In genomic region chr15:66294932-66295235, GRCh38 we compare ENCODE assay signal across 8 cellular contexts. TPM values are rescaled to one million over a fixed set of nuclear protein-coding genes. Genes with fewer than 3 reads are reported as not detected.
A peak's percentile ranks its signal among the peaks of the same experiment; 100 is the strongest.
DNase-seq lines count a peak whose midpoint lies in the region; ATAC-seq, FAIRE-seq and TF ChIP-seq lines count a peak whose summit lies in the region.

No MANE protein-coding gene starts in this region.

- no peak overlapping the region for H4K8ac ChIP-seq in H1 (ENCODE audit: extremely low read depth, insufficient read depth, low read length)

- ATAC-seq in HG03139 (IDR thresholded peaks at IDR 0.05; ENCODE audit: unreplicated experiment): no peak

- H3K36me3 ChIP-seq in H1 (ENCODE audit: control insufficient read depth in 2 of 4, insufficient read depth in 4 of 4, low read length in 3 of 4): no peaks in the 10 kb centered on the region

- no peak for TF ChIP-seq POLR2A in NB4 (IDR thresholded peaks at IDR 0.05; ENCODE audit: extremely low read depth, insufficient read length)
- TF ChIP-seq POLR2A in H1 (IDR thresholded peaks at IDR 0.05; ENCODE audit: control extremely low read depth in 1 of 2, low read depth in 2 of 2, low read length in 2 of 2): no peak

- no peak overlapping the region for H3K23ac ChIP-seq in H1 (ENCODE audit: insufficient read length)

- no peak for TF ChIP-seq EP300 in H1 (IDR thresholded peaks at IDR 0.05; ENCODE audit: borderline replicate concordance in 1 of 2, low read depth in 2 of 2, low read length in 2 of 2)

- H3K4me1 ChIP-seq in H1 (replicated peaks in 1 of 4; ENCODE audit: control insufficient read depth in 3 of 4, insufficient read depth in 4 of 4, low read length in 3 of 4): peaks cover 6 to 12% (median 7%) of the 10 kb centered on the region in 4 experiments; a peak in 6 of 7 replicates

- CTCF ChIA-PET in H1 (lab: Charles Lee; ENCODE audit: partially characterized antibody): interaction anchor here (0.5 kb wide), 1 partner anchor 23 kb away, joined by 4 read pairs; no protein-coding TSS in a partner anchor

- H3K79me1 ChIP-seq in H1 (ENCODE audit: low read depth, low read length): no peaks in the 10 kb centered on the region; the same call in 1 of the 2 replicates

- FAIRE-seq in H1 (lab: Jason Lieb, UNC): no peak

- no peak overlapping the region for H3K27ac ChIP-seq in H1 (ENCODE audit: low read depth, low read length)

- H3K4ac ChIP-seq in H1 (replicated peaks; ENCODE audit: insufficient read length, low read depth, low read length): no peak overlapping the region

- H3K27me3 ChIP-seq in H1 (replicated peaks in 1 of 4; ENCODE audit: control insufficient read depth in 3 of 4, extremely low read depth in 1 of 4, insufficient read depth in 3 of 4, low read length in 3 of 4): no peaks in the 10 kb centered on the region

- no peak overlapping the region for H2BK20ac ChIP-seq in H1 (ENCODE audit: low read length)

- H3K23me2 ChIP-seq in H1 (ENCODE audit: low read depth, low read length): peaks cover 2% of the 10 kb centered on the region; the same call in 1 of the 2 replicates

- peaks cover 0 to 4% of the 10 kb centered on the region in 2 experiments; a peak in 1 of 4 replicates for H3K79me2 ChIP-seq in H1 (ENCODE audit: control insufficient read depth in 1 of 2, insufficient read depth in 2 of 2, low read length in 2 of 2)

- no peak overlapping the region for H2AK5ac ChIP-seq in H1 (ENCODE audit: low read depth, low read length)

- no peak overlapping the region for H2BK5ac ChIP-seq in H1 (ENCODE audit: low read depth, low read length)

- no peak for TF ChIP-seq RAD21 in H1 (IDR thresholded peaks at IDR 0.05 in 1 of 2, conservative IDR thresholded peaks at IDR 0.05 in 1 of 2; ENCODE audit: low read depth in 2 of 2, low read length in 2 of 2)

- peak overlapping the region; percentile 81 to 88 for H3K4me2 ChIP-seq in H1 (ENCODE audit: insufficient read depth in 1 of 2, low read depth in 2 of 2, low read length in 2 of 2)

- POLR2A ChIA-PET in H1 (lab: Charles Lee; ENCODE audit: partially characterized antibody): interaction anchor here (0.8 to 3.4 kb wide), 9 partner anchors 9 to 210 kb away, joined by 3 to 20 read pairs (median 3); partner anchors contain the start of genes SNAPC5, TIPIN and ZWILCH

- no peaks in the 10 kb centered on the region for H3K9me3 ChIP-seq in H1 (ENCODE audit: insufficient read depth in 2 of 2, low read depth in 1 of 2, low read length in 1 of 2)

- H2AFZ ChIP-seq in H1 (ENCODE audit: low read length): no peak overlapping the region

- H4K91ac ChIP-seq in H1 (replicated peaks; ENCODE audit: insufficient read length, low read length): no peak overlapping the region

- no peaks in the 10 kb centered on the region for H4K20me1 ChIP-seq in H1 (replicated peaks in 1 of 2; ENCODE audit: control insufficient read depth in 1 of 2, insufficient read depth in 2 of 2, low read length in 2 of 2)

- WGBS in H1 (ENCODE audit: extremely low coverage in 1 of 2, insufficient coverage in 1 of 2, insufficient read length in 1 of 2, insufficient replicate concordance in 2 of 2, low coverage in 1 of 2, low lambda C conversion rate in 2 of 2, missing lambda C conversion rate in 1 of 2), 2 experiments: 39% methylated on average over 3 of the region's 3 CpGs; no CpG with 5 or more reads in 1 of the 2 experiments

- no peak overlapping the region for H4K5ac ChIP-seq in H1 (ENCODE audit: insufficient read length, low read depth, low read length)

- no peak overlapping the region for H2BK12ac ChIP-seq in H1 (ENCODE audit: low read depth, low read length)

- no peak overlapping the region for H2BK15ac ChIP-seq in H1 (ENCODE audit: low read length)

- no peak overlapping the region for H2BK120ac ChIP-seq in H1 (replicated peaks; ENCODE audit: low read depth, low read length)

- TF ChIP-seq CTCF in NB4 (IDR thresholded peaks at IDR 0.05; ENCODE audit: low read depth, low read length): no peak
- TF ChIP-seq CTCF in H1 (IDR thresholded peaks at IDR 0.05; ENCODE audit: control extremely low read depth in 1 of 3, insufficient read depth in 1 of 3, low read depth in 1 of 3, low read length in 3 of 3): no peak

- DNase-seq in GM03348 (ENCODE audit: low spot score) (peak; percentile 42), NB4 (ENCODE audit: low read depth) (peak; percentile 20), H1 (ENCODE audit: low read depth in 1 of 2, low spot score in 2 of 2) (no peak), putamen (ENCODE audit: low spot score) (peak; percentile 4), KG1 (lab: John Stamatoyannopoulos, UW) (no peak), NCI-H82 treated with DMSO at 0.1 percent for 48 hours (lab: John Stamatoyannopoulos, UW; ENCODE audit: unreplicated experiment) (no peak)
- DNase-seq in stimulated activated CD4-positive, alpha-beta T cell treated with anti-CD3 and anti-CD28 coated beads, Interleukin-2, amount 100 ng/mL, for 48 hours: no peak

- no peak overlapping the region for H3K18ac ChIP-seq in H1 (ENCODE audit: extremely low read depth, low read length)

- no peak overlapping the region for H3K14ac ChIP-seq in H1 (ENCODE audit: insufficient read length)

- H3K56ac ChIP-seq in H1 (replicated peaks; ENCODE audit: insufficient read length, low read depth, low read length): no peak overlapping the region

- H3K4me3 ChIP-seq in NB4 (ENCODE audit: low read depth, low read length) (peak overlapping the region; percentile 87), H1 (ENCODE audit: extremely low read depth in 1 of 4, insufficient read depth in 2 of 4, low read depth in 3 of 4, low read length in 4 of 4) (peak overlapping the region in 1 of 4 experiments; percentile 73; a peak in 2 of 8 replicates)

- no peak overlapping the region for H3K9ac ChIP-seq in H1 (replicated peaks in 1 of 4; ENCODE audit: extremely low read depth in 1 of 4, low read depth in 3 of 4, low read length in 3 of 4)

TF ChIP-seq in H1, 55 proteins besides CTCF, POLR2A, EP300 and RAD21:
- TF ChIP-seq BACH1 (IDR thresholded peaks at IDR 0.05; ENCODE audit: low read length) (no peak), YY1 (IDR thresholded peaks at IDR 0.05; ENCODE audit: low read depth, low read length) (no peak), FOSL1 (IDR thresholded peaks at IDR 0.05; ENCODE audit: insufficient read depth, low read depth, low read length) (no peak), RBBP5 (IDR thresholded peaks at IDR 0.05; ENCODE audit: borderline replicate concordance, low read depth, low read length) (no peak), RFX5 (IDR thresholded peaks at IDR 0.05; ENCODE audit: borderline replicate concordance, low read depth, low read length) (no peak), NANOG (IDR thresholded peaks at IDR 0.05; ENCODE audit: insufficient read depth, low read depth, low read length, poor library complexity, severe bottlenecking) (no peak), GABPA (IDR thresholded peaks at IDR 0.05; ENCODE audit: borderline replicate concordance, insufficient read depth, low read length) (no peak), TBP (IDR thresholded peaks at IDR 0.05; ENCODE audit: low read depth, low read length) (no peak), TCF12 (IDR thresholded peaks at IDR 0.05; ENCODE audit: low read depth, low read length) (no peak), ASH2L (IDR thresholded peaks at IDR 0.05; ENCODE audit: low read length) (no peak), KDM5A (IDR thresholded peaks at IDR 0.05; ENCODE audit: low read length) (no peak), SIRT6 (IDR thresholded peaks at IDR 0.05; ENCODE audit: low read length) (no peak), SUZ12 (IDR thresholded peaks at IDR 0.05; ENCODE audit: low read length) (no peak), BRCA1 (IDR thresholded peaks at IDR 0.05; ENCODE audit: low read depth, low read length) (no peak), RXRA (IDR thresholded peaks at IDR 0.05; ENCODE audit: insufficient read depth, low read depth, low read length) (no peak), CBX8 (IDR thresholded peaks at IDR 0.05; ENCODE audit: borderline replicate concordance, low read depth, low read length) (no peak), SP1 (IDR thresholded peaks at IDR 0.05; ENCODE audit: low read depth, low read length) (no peak), POU5F1 (IDR thresholded peaks at IDR 0.05; ENCODE audit: low read depth, low read length) (no peak)
- TF ChIP-seq, protein P1, sequence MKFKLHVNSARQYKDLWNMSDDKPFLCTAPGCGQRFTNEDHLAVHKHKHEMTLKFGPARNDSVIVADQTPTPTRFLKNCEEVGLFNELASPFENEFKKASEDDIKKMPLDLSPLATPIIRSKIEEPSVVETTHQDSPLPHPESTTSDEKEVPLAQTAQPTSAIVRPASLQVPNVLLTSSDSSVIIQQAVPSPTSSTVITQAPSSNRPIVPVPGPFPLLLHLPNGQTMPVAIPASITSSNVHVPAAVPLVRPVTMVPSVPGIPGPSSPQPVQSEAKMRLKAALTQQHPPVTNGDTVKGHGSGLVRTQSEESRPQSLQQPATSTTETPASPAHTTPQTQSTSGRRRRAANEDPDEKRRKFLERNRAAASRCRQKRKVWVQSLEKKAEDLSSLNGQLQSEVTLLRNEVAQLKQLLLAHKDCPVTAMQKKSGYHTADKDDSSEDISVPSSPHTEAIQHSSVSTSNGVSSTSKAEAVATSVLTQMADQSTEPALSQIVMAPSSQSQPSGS (IDR thresholded peaks at IDR 0.05; ENCODE audit: low read length): no peak

RNA-seq across cellular contexts. Expression of gene DIS3L, which starts 1.5 kb away (rescaled TPM):
- 25.0 and 31.2 TPM in 2 replicates for total RNA-seq in H1 (2021; fragmentation: NEBNext Ultra II Directional; extraction: Animal tissue kit (Norgen Biotek cat#: 25700))
- 5.5 and 8.7 TPM in 2 replicates for polyA plus RNA-seq in H1 (2011; rRNA removed)
- 9.7 TPM for polyA plus RNA-seq in H1 (2011; cell fraction: cytosol; rRNA removed)
- 7.1 TPM for polyA plus RNA-seq in H1 (2011; cell fraction: nucleus; rRNA removed)
- 16.9 to 26.9 TPM (median 19.2 TPM) in 4 replicates for polyA plus RNA-seq in H1 (2012, experiment 1 of 2)
- 2.1 TPM for polyA plus RNA-seq in H1 (2012, experiment 2 of 2)
- 11.0 TPM for polyA plus RNA-seq in H1 (2013, experiment 1 of 2)
- polyA plus RNA-seq in H1 (2013, experiment 2 of 2): 10.8 TPM
- 24.3 and 26.7 TPM in 2 replicates for polyA minus RNA-seq in H1 (2011; rRNA and poly(A)+ RNA removed)
- polyA minus RNA-seq in H1 (2011; cell fraction: cytosol; rRNA and poly(A)+ RNA removed): 14.0 TPM
- 15.7 TPM for polyA minus RNA-seq in H1 (2011; cell fraction: nucleus; rRNA and poly(A)+ RNA removed)

RNA-seq across cellular contexts. Expression of gene MEGF11, which starts 41.3 kb away (rescaled TPM):
- total RNA-seq in H1 (2021; fragmentation: NEBNext Ultra II Directional; extraction: Animal tissue kit (Norgen Biotek cat#: 25700)): 3.5 and 4.4 TPM in 2 replicates
- polyA plus RNA-seq in H1 (2011; rRNA removed): 4.8 and 5.9 TPM in 2 replicates
- polyA plus RNA-seq in H1 (2011; cell fraction: cytosol; rRNA removed): 4.7 TPM
- 15.8 TPM for polyA plus RNA-seq in H1 (2011; cell fraction: nucleus; rRNA removed)
- polyA plus RNA-seq in H1 (2012, experiment 1 of 2): 3.2 to 5.2 TPM (median 4.3 TPM) in 4 replicates
- 5.6 TPM for polyA plus RNA-seq in H1 (2012, experiment 2 of 2)
- polyA plus RNA-seq in H1 (2013, experiment 1 of 2): 1.7 TPM
- polyA plus RNA-seq in H1 (2013, experiment 2 of 2): 1.7 TPM
- polyA minus RNA-seq in H1 (2011; rRNA and poly(A)+ RNA removed): 7.0 and 10.2 TPM in 2 replicates
- 6.5 TPM for polyA minus RNA-seq in H1 (2011; cell fraction: cytosol; rRNA and poly(A)+ RNA removed)
- 12.2 TPM for polyA minus RNA-seq in H1 (2011; cell fraction: nucleus; rRNA and poly(A)+ RNA removed)

Comparison
In these comparisons a context has a peak if more than half of its experiments do, and no peak if none do; other contexts are left out.
1. DNase-seq: peak in GM03348 (single experiment), NB4 (single experiment) and putamen (single experiment); none in H1 (0 of 2), KG1 (single experiment), NCI-H82 treated with DMSO at 0.1 percent for 48 hours (single experiment) and stimulated activated CD4-positive, alpha-beta T cell treated with anti-CD3 and anti-CD28 coated beads, Interleukin-2, amount 100 ng/mL, for 48 hours (0 of 2).